ENCODE assay signal across 9 cellular contexts in the genomic region with DNA sequence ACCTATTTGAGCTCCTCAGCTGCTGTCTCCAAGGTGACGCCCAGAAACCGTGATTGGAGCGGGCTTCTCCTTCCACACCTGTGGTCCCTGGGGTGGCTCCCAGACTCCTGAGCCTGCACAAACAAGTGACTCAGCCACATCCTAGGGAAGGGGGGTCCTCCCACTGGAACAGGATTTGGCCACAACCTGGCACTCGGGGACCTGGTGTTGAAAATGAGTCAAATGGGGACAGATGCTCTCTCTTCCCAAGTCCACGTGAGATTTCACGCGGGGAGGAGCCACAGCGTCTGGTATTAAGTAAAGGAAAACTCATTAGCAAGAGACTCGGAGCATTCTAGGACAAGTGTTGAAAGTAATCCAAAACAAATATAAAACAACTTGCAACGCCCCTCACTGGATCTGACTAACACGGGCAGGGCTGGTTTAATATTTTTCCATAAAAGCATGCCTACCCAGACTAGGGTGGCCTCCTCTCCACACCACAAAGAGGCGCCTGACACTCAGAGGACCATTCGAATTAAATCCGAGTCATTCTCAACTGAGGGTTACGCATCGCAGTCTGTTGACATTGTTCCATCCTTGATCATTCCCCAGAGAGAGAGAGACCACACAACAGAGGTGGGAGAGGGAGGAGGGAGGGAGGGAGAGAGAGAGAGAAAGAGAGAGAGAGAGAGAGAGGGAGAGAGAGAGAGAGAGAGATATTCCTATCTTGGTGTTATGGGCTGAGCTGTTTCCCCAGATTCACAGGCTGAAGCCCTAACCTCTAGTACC.
DNase-seq lines count a peak whose midpoint lies in the region; ATAC-seq and TF ChIP-seq lines count a peak whose summit lies in the region.
"Had no signal": no experiment of that assay in that cellular context is flagged by ENCODE, and none has a peak within 500 bp of the region (broad histone marks: within the 10 kb centered on the region; RNA-seq: fewer than 3 reads in every experiment).

No MANE protein-coding gene starts in this region.

- POLR2A ChIA-PET in HCT116 (lab: Charles Lee), result no interaction called here

- TF ChIP-seq RAD21 in HCT116 (IDR thresholded peaks at IDR 0.05; ENCODE audit: low read depth), result 0 out of 2 replicates have a peak, but pooled peaks have one; percentile 35

- H3K4me3 ChIP-seq in HCT116 (replicated peaks in 1 of 2; ENCODE audit: low read depth in 1 of 2, low read length in 2 of 2) (no peak overlapping the region), RWPE2 (ENCODE audit: severe bottlenecking) (no peak overlapping the region)

- H3K27ac Mint-ChIP-seq in stimulated activated memory B cell treated with anti-CD40 and anti-IgM and Interleukin-4, amounts not matched to agents 10 μg/mL and 1 μg/mL and 100 μg/mL, for 72 hours, result peak overlapping the region; percentile 91

- intact Hi-C loops in HCT116 (cut with micrococcal nuclease), result no loop called here
- intact Hi-C loops in Right ventricle myocardium superior (cut with DNase I), result loop anchor here (5.0 to 10.0 kb wide), 2 partner anchors 51 to 67 kb away; no protein-coding TSS in a partner anchor

- DNase-seq in HCT116 (ENCODE audit: low read depth, low spot score), result no peak
- DNase-seq in RWPE2 (ENCODE audit: low spot score), result peak; percentile 82
- DNase-seq in Right ventricle myocardium superior, result peak; percentile 86
- DNase-seq in SHP77 treated with DMSO at 0.1 percent for 48 hours (lab: John Stamatoyannopoulos, UW), result no peak
- no peak for DNase-seq in NCI-H2081 treated with DMSO at 0.1 percent for 48 hours (lab: John Stamatoyannopoulos, UW)
- DNase-seq: naive B cell had no signal

- H3K4me2 ChIP-seq in HCT116 (ENCODE audit: low read length), result peak overlapping the region; percentile 72

- peak in 1 of 3 experiments; percentile 17; a peak in 1 of 6 replicates for TF ChIP-seq CTCF in HCT116 (IDR thresholded peaks at IDR 0.05 in 2 of 3, conservative IDR thresholded peaks at IDR 0.05 in 1 of 3; ENCODE audit: borderline replicate concordance in 1 of 3, insufficient read depth in 1 of 3, low read depth in 2 of 3, low read length in 2 of 3)
- peak; percentile 46 for TF ChIP-seq CTCF in RWPE2 (IDR thresholded peaks at IDR 0.05; ENCODE audit: poor library complexity, severe bottlenecking)

- no peak overlapping the region for H2AFZ ChIP-seq in HCT116 (ENCODE audit: low read depth, low read length, poor library complexity, severe bottlenecking)

- no peaks in the 10 kb centered on the region for H3K79me2 ChIP-seq in HCT116 (ENCODE audit: insufficient read depth, low read length)

- peak overlapping the region; percentile 35; the same call in 1 of the 2 replicates for H3K9ac ChIP-seq in HCT116 (ENCODE audit: low read length)

- no peaks in the 10 kb centered on the region for H3K9me3 ChIP-seq in HCT116 (ENCODE audit: control insufficient read depth in 1 of 2, insufficient read depth in 1 of 2, low read depth in 1 of 2, low read length in 2 of 2)
- H3K9me3 ChIP-seq in RWPE2 (ENCODE audit: severe bottlenecking), result no peaks in the 10 kb centered on the region

- H3K9me2 ChIP-seq in HCT116 (ENCODE audit: insufficient read depth), result no peaks in the 10 kb centered on the region

- H3K27ac ChIP-seq in HCT116 (ENCODE audit: low read depth, low read length) (no peak overlapping the region), RWPE2 (ENCODE audit: poor library complexity, severe bottlenecking) (peak overlapping the region; percentile 82)

- H3K27me3 Mint-ChIP-seq in stimulated activated memory B cell treated with anti-CD40 and anti-IgM and Interleukin-4, amounts not matched to agents 10 μg/mL and 1 μg/mL and 100 μg/mL, for 72 hours, result no peaks in the 10 kb centered on the region

- peaks cover 55% of the 10 kb centered on the region for H3K4me1 Mint-ChIP-seq in stimulated activated memory B cell treated with anti-CD40 and anti-IgM and Interleukin-4, amounts not matched to agents 10 μg/mL and 1 μg/mL and 100 μg/mL, for 72 hours

- peak; percentile 30 for ATAC-seq in HCT116
- ATAC-seq in RWPE2 (ENCODE audit: low read depth), result peak; percentile 81
- ATAC-seq in Right ventricle myocardium superior (ENCODE audit: poor library complexity), result peak; percentile 68
- no peak for ATAC-seq in stimulated activated memory B cell treated with anti-CD40 and anti-IgM and Interleukin-4, amounts not matched to agents 10 μg/mL and 1 μg/mL and 100 μg/mL, for 72 hours
- no peak for ATAC-seq in HG03442 (IDR thresholded peaks at IDR 0.05; ENCODE audit: unreplicated experiment)
- ATAC-seq in HG03108 (IDR thresholded peaks at IDR 0.05; ENCODE audit: unreplicated experiment), result no peak

- H3K36me3 ChIP-seq in HCT116 (ENCODE audit: control insufficient read depth in 1 of 2, insufficient read depth in 2 of 2, low read length in 2 of 2), result no peaks in the 10 kb centered on the region
- no peaks in the 10 kb centered on the region for H3K36me3 ChIP-seq in RWPE2 (ENCODE audit: low read depth)

- H3K4me3 Mint-ChIP-seq in stimulated activated memory B cell treated with anti-CD40 and anti-IgM and Interleukin-4, amounts not matched to agents 10 μg/mL and 1 μg/mL and 100 μg/mL, for 72 hours, result no peak overlapping the region
- H3K4me3 Mint-ChIP-seq: naive B cell had no signal

- H3K36me3 Mint-ChIP-seq in stimulated activated memory B cell treated with anti-CD40 and anti-IgM and Interleukin-4, amounts not matched to agents 10 μg/mL and 1 μg/mL and 100 μg/mL, for 72 hours, result peaks cover 56% of the 10 kb centered on the region
- H3K36me3 Mint-ChIP-seq: naive B cell had no signal

- CTCF ChIA-PET in HCT116 (lab: Charles Lee), result no interaction called here

- RAD21 ChIA-PET in HCT116 (lab: Charles Lee; ENCODE audit: low non-redundant PET in 1 of 2, low total read pairs in 2 of 2, uncharacterized antibody in 2 of 2, unreplicated experiment in 2 of 2), result interaction anchor here in 1 of 2 experiments (0.7 kb wide), 1 partner anchor 54 kb away, joined by 3 read pairs; no protein-coding TSS in a partner anchor

- H3K4me1 ChIP-seq in HCT116 (ENCODE audit: control insufficient read depth in 1 of 2, insufficient read depth in 2 of 2, low read length in 2 of 2) (peaks cover 16 to 49% of the 10 kb centered on the region in 2 experiments), RWPE2 (ENCODE audit: insufficient read depth, poor library complexity, severe bottlenecking) (peaks cover 42% of the 10 kb centered on the region)

- H3K9me3 Mint-ChIP-seq in stimulated activated memory B cell treated with anti-CD40 and anti-IgM and Interleukin-4, amounts not matched to agents 10 μg/mL and 1 μg/mL and 100 μg/mL, for 72 hours, result no peaks in the 10 kb centered on the region
- H3K9me3 Mint-ChIP-seq: naive B cell had no signal

- no peaks in the 10 kb centered on the region for H4K20me1 ChIP-seq in HCT116 (ENCODE audit: insufficient read depth)

- no TSS peak for BruUV-seq in HCT116 (replicated peaks; lab: Mats Ljungman, UMichigan)

- no peak for TF ChIP-seq POLR2A in HCT116 (IDR thresholded peaks at IDR 0.05; ENCODE audit: borderline replicate concordance, extremely low read depth, insufficient read depth, insufficient read length)

- H3K27me3 ChIP-seq in HCT116 (ENCODE audit: insufficient read depth, low read length) (no peaks in the 10 kb centered on the region), RWPE2 (ENCODE audit: insufficient read depth, poor library complexity, severe bottlenecking) (no peaks in the 10 kb centered on the region)

TF ChIP-seq in HCT116, 20 proteins besides CTCF, POLR2A, EP300 and RAD21:
- TF ChIP-seq CEBPB (IDR thresholded peaks at IDR 0.05; ENCODE audit: low read depth) (no peak), SP1 (IDR thresholded peaks at IDR 0.05; ENCODE audit: low read depth) (peak; percentile 24; the same call in 1 of the 2 replicates)

Comparison
In these comparisons a context has a peak if more than half of its experiments do, and no peak if none do; other contexts are left out.
1. ATAC-seq: peak in HCT116 (single experiment), RWPE2 (single experiment) and Right ventricle myocardium superior (single experiment); none in stimulated activated memory B cell treated with anti-CD40 and anti-IgM and Interleukin-4, amounts not matched to agents 10 μg/mL and 1 μg/mL and 100 μg/mL, for 72 hours (single experiment), HG03442 (single experiment) and HG03108 (single experiment).
2. DNase-seq: peak in RWPE2 (single experiment) and Right ventricle myocardium superior (single experiment); none in HCT116 (single experiment), SHP77 treated with DMSO at 0.1 percent for 48 hours (single experiment) and NCI-H2081 treated with DMSO at 0.1 percent for 48 hours (single experiment).